In genomic region chr10:97572214-97572989, GRCh38 we compare ENCODE assay signal across 9 cellular contexts. TPM values are rescaled to one million over a fixed set of nuclear protein-coding genes. Genes with fewer than 3 reads are reported as not detected.
DNase-seq lines count a peak whose midpoint lies in the region; ATAC-seq and TF ChIP-seq lines count a peak whose summit lies in the region.
"Had no signal": no experiment of that assay in that cellular context is flagged by ENCODE, and none has a peak within 500 bp of the region (broad histone marks: within the 10 kb centered on the region; RNA-seq: fewer than 3 reads in every experiment).

Gene ANKRD2, plus strand, starts transcription at chr10:97572779. Its CDS starts 10 bp downstream, at chr10:97572789.

- no peak within 1 kb of the TSS for H3K27ac Mint-ChIP-seq in CD4-positive, alpha-beta T cell
- H3K27ac Mint-ChIP-seq in activated B cell treated with CpG ODN at 0.5 μM for 24 hours = no peak within 1 kb of the TSS
- H3K27ac Mint-ChIP-seq: T-helper 1 cell treated with Interleukin-12 subunit alpha and Interleukin-12 subunit beta and Interleukin-4 antibody, amounts not matched to agents 30 μg/mL and 1 μg/mL, for 36 hours had no signal

- H3K9me3 ChIP-seq in CD4-positive, alpha-beta T cell (ENCODE audit: control insufficient read depth, low read length) = no peaks in the 10 kb centered on the region

- H3K36me3 Mint-ChIP-seq in CD4-positive, alpha-beta T cell (ENCODE audit: low read depth) = no peaks in the 10 kb centered on the region
- no peaks in the 10 kb centered on the region for H3K36me3 Mint-ChIP-seq in activated B cell treated with CpG ODN at 0.5 μM for 24 hours (ENCODE audit: low read depth)

- POLR2A ChIA-PET in CD4-positive, alpha-beta T cell (lab: Charles Lee) = no interaction called here
- POLR2A ChIA-PET in activated B cell treated with CpG ODN at 0.5 μM for 24 hours (lab: Charles Lee) = interaction anchor here (1.2 kb wide), 1 partner anchor 164 kb away, joined by 4 read pairs; the partner anchor contains the start of gene ZFYVE27

- intact Hi-C loops in CD4-positive, alpha-beta T cell (cut with DNase I, micrococcal nuclease) = loop anchor here in 1 of 2 experiments (1.0 kb wide), 1 partner anchor 159 kb away; no protein-coding TSS in a partner anchor
- intact Hi-C loops in activated B cell treated with CpG ODN at 0.5 μM for 24 hours (cut with micrococcal nuclease) = loop anchor here (1.0 kb wide), 2 partner anchors 104 to 159 kb away; no protein-coding TSS in a partner anchor

- peak; percentile 56 for TF ChIP-seq CTCF in CD4-positive, alpha-beta T cell (IDR thresholded peaks at IDR 0.05)
- TF ChIP-seq CTCF in activated B cell treated with CpG ODN at 0.5 μM for 24 hours (IDR thresholded peaks at IDR 0.05) = no peak

- H3K4me1 Mint-ChIP-seq in CD4-positive, alpha-beta T cell (ENCODE audit: low read depth) = no peaks in the 10 kb centered on the region
- H3K4me1 Mint-ChIP-seq in activated B cell treated with CpG ODN at 0.5 μM for 24 hours = no peaks in the 10 kb centered on the region

- ATAC-seq in CD4-positive, alpha-beta T cell (ENCODE audit: poor library complexity) = peak; percentile 57
- ATAC-seq in GM19452 (IDR thresholded peaks at IDR 0.05; ENCODE audit: unreplicated experiment) = peak; percentile 60
- peak; percentile 68 for ATAC-seq in activated B cell treated with CpG ODN at 0.5 μM for 24 hours (ENCODE audit: low read depth)
- ATAC-seq in HG03571 (IDR thresholded peaks at IDR 0.05; ENCODE audit: unreplicated experiment) = no peak

- H3K27ac ChIP-seq in CD4-positive, alpha-beta T cell (ENCODE audit: low read depth, low read length) = no peak within 1 kb of the TSS

- no peaks in the 10 kb centered on the region for H3K27me3 Mint-ChIP-seq in CD4-positive, alpha-beta T cell
- H3K27me3 Mint-ChIP-seq in activated B cell treated with CpG ODN at 0.5 μM for 24 hours = peaks cover 4% of the 10 kb centered on the region

- peak; percentile 13 to 51 (median 33) for DNase-seq in CD4-positive, alpha-beta T cell
- DNase-seq in NCI-H146 (lab: John Stamatoyannopoulos, UW) = peak; percentile 46
- peak; percentile 30 for DNase-seq in activated B cell treated with CpG ODN at 0.5 μM for 24 hours
- peak; percentile 88 for DNase-seq in cerebellar cortex (ENCODE audit: low spot score)
- DNase-seq in kidney tubule cell (ENCODE audit: low spot score) = peak; percentile 87
- peak; percentile 29 for DNase-seq in stimulated activated CD4-positive, alpha-beta T cell treated with anti-CD3 and anti-CD28 coated beads, Interleukin-2, amount 100 ng/mL, for 4 hours (ENCODE audit: low read depth)

- CTCF ChIA-PET in CD4-positive, alpha-beta T cell (lab: Charles Lee) = interaction anchor here (0.6 to 1.2 kb wide), 2 partner anchors 36 to 114 kb away, joined by 3 to 4 read pairs; partner anchors contain the start of gene AVPI1
- CTCF ChIA-PET in activated B cell treated with CpG ODN at 0.5 μM for 24 hours (lab: Charles Lee) = interaction anchor here (1.0 to 2.3 kb wide), 5 partner anchors 10 to 161 kb away, joined by 3 to 9 read pairs (median 3); partner anchors contain the start of gene HOGA1

- H3K4me3 Mint-ChIP-seq in CD4-positive, alpha-beta T cell = no peak within 1 kb of the TSS
- H3K4me3 Mint-ChIP-seq in activated B cell treated with CpG ODN at 0.5 μM for 24 hours = no peak within 1 kb of the TSS
- H3K4me3 Mint-ChIP-seq: T-helper 1 cell treated with Interleukin-12 subunit alpha and Interleukin-12 subunit beta and Interleukin-4 antibody, amounts not matched to agents 30 μg/mL and 1 μg/mL, for 36 hours had no signal

- H3K9me3 Mint-ChIP-seq in CD4-positive, alpha-beta T cell = no peaks in the 10 kb centered on the region
- H3K9me3 Mint-ChIP-seq in activated B cell treated with CpG ODN at 0.5 μM for 24 hours = no peaks in the 10 kb centered on the region
- H3K9me3 Mint-ChIP-seq: T-helper 1 cell treated with Interleukin-12 subunit alpha and Interleukin-12 subunit beta and Interleukin-4 antibody, amounts not matched to agents 30 μg/mL and 1 μg/mL, for 36 hours had no signal

- no peaks in the 10 kb centered on the region for H3K27me3 ChIP-seq in CD4-positive, alpha-beta T cell (ENCODE audit: control insufficient read depth, insufficient read depth, low read length)

RNA-seq across cellular contexts. Expression of gene ANKRD2, which starts in this region (rescaled TPM):
- not detected for total RNA-seq in CD4-positive, alpha-beta T cell
- total RNA-seq in activated B cell treated with CpG ODN at 0.5 μM for 24 hours = not detected in 2 replicates

Comparison
In these comparisons a context has a peak if more than half of its experiments do, and no peak if none do; other contexts are left out.
1. Peak in DNase-seq and ATAC-seq in CD4-positive, alpha-beta T cell; RNA of the gene not detected or under 1 TPM.
2. Peak in DNase-seq and ATAC-seq in activated B cell treated with CpG ODN at 0.5 μM for 24 hours; RNA of the gene not detected or under 1 TPM.
3. DNase-seq: peak in every context shown above with its lines; median percentile 88 in cerebellar cortex; 87 in kidney tubule cell; 46 in NCI-H146; 33 in CD4-positive, alpha-beta T cell; 30 in activated B cell treated with CpG ODN at 0.5 μM for 24 hours; 29 in stimulated activated CD4-positive, alpha-beta T cell treated with anti-CD3 and anti-CD28 coated beads, Interleukin-2, amount 100 ng/mL, for 4 hours.